Comparison of ENCODE assay signal across 1 cellular context in the genomic region with DNA sequence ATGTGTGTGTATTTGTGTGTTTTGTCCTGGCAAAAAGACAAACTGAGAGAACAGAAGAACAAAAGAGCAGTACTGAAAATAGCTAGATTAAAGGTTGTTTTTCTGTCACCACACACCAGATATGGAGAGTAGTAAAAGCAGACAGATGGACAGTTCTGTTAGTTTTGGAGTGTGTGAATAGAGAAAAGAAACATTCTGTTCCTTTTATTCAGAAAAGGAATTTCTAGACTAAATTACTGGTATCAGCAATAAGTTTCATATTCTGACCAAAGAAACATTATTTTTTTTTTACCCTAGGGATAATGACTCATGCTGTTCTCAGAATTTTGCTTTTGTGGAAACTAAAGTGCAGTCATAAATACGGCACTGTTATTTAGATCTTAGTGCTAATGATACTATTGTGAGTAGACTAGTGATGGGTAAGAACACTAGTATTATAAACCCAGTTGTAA.
A peak's percentile ranks its signal among the peaks of the same experiment; 100 is the strongest.
TF ChIP-seq lines count a peak whose summit lies in the region.

No MANE protein-coding gene starts in this region.

TF ChIP-seq in GM12878, 131 proteins besides CTCF, POLR2A, EP300 and RAD21 (continued from another document):
- TF ChIP-seq RFX5 (IDR thresholded peaks at IDR 0.05; ENCODE audit: low read depth, low read length) (no peak), EED (IDR thresholded peaks at IDR 0.05; ENCODE audit: low read depth) (no peak), TCF7 (IDR thresholded peaks at IDR 0.05; ENCODE audit: borderline replicate concordance) (no peak), JUNB (IDR thresholded peaks at IDR 0.05) (peak; percentile 60), ATF7 (IDR thresholded peaks at IDR 0.05; ENCODE audit: low read depth) (peak; percentile 10; the same call in 1 of the 2 replicates), NFXL1 (IDR thresholded peaks at IDR 0.05; ENCODE audit: borderline replicate concordance) (no peak), TCF3 (IDR thresholded peaks at IDR 0.05; ENCODE audit: borderline replicate concordance, insufficient read depth, low read depth, low read length) (no peak), NFIC (IDR thresholded peaks at IDR 0.05; ENCODE audit: low read depth, low read length) (peak; percentile 56; the same call in 1 of the 2 replicates), MEF2B (IDR thresholded peaks at IDR 0.05; ENCODE audit: partially characterized antibody, poor library complexity, severe bottlenecking) (peak; percentile 84), ZNF217 (IDR thresholded peaks at IDR 0.05) (no peak)
- TF ChIP-seq, protein P1, sequence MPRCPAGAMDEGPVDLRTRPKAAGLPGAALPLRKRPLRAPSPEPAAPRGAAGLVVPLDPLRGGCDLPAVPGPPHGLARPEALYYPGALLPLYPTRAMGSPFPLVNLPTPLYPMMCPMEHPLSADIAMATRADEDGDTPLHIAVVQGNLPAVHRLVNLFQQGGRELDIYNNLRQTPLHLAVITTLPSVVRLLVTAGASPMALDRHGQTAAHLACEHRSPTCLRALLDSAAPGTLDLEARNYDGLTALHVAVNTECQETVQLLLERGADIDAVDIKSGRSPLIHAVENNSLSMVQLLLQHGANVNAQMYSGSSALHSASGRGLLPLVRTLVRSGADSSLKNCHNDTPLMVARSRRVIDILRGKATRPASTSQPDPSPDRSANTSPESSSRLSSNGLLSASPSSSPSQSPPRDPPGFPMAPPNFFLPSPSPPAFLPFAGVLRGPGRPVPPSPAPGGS (IDR thresholded peaks at IDR 0.05; ENCODE audit: borderline replicate concordance, insufficient read depth, low read depth, low read length, poor library complexity, severe bottlenecking), result peak; percentile 44
- TF ChIP-seq, protein P2, sequence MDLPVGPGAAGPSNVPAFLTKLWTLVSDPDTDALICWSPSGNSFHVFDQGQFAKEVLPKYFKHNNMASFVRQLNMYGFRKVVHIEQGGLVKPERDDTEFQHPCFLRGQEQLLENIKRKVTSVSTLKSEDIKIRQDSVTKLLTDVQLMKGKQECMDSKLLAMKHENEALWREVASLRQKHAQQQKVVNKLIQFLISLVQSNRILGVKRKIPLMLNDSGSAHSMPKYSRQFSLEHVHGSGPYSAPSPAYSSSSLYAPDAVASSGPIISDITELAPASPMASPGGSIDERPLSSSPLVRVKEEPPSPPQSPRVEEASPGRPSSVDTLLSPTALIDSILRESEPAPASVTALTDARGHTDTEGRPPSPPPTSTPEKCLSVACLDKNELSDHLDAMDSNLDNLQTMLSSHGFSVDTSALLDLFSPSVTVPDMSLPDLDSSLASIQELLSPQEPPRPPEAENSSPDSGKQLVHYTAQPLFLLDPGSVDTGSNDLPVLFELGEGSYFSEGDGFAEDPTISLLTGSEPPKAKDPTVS (IDR thresholded peaks at IDR 0.05; ENCODE audit: low read depth, low read length), result no peak
- TF ChIP-seq, protein P3, sequence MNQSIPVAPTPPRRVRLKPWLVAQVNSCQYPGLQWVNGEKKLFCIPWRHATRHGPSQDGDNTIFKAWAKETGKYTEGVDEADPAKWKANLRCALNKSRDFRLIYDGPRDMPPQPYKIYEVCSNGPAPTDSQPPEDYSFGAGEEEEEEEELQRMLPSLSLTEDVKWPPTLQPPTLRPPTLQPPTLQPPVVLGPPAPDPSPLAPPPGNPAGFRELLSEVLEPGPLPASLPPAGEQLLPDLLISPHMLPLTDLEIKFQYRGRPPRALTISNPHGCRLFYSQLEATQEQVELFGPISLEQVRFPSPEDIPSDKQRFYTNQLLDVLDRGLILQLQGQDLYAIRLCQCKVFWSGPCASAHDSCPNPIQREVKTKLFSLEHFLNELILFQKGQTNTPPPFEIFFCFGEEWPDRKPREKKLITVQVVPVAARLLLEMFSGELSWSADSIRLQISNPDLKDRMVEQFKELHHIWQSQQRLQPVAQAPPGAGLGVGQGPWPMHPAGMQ (IDR thresholded peaks at IDR 0.05; ENCODE audit: borderline replicate concordance), result no peak
